Comparison of ENCODE assay signal across 9 cellular contexts in genomic region chr7:158973440-158973839, GRCh38.
DNase-seq lines count a peak whose midpoint lies in the region; ATAC-seq and TF ChIP-seq lines count a peak whose summit lies in the region.
"Had no signal": no experiment of that assay in that cellular context is flagged by ENCODE, and none has a peak within 500 bp of the region (broad histone marks: within the 10 kb centered on the region; RNA-seq: fewer than 3 reads in every experiment).

No MANE protein-coding gene starts in this region.

- peaks cover 0 to 27% (median 3%) of the 10 kb centered on the region in 12 donors for H3K9me3 ChIP-seq in heart left ventricle

- ATAC-seq in activated CD8-positive, alpha-beta memory T cell treated with anti-CD3 and anti-CD28 coated beads, Interleukin-2, amount 10 ng/mL, durations not matched to agents 7 days and 5 days, result peak; percentile 54
- ATAC-seq in heart left ventricle, result peak in 1 of 4 donors; percentile 23
- ATAC-seq in GM19328 (IDR thresholded peaks at IDR 0.05; ENCODE audit: unreplicated experiment), result no peak
- ATAC-seq in HG02970 (IDR thresholded peaks at IDR 0.05; ENCODE audit: low FRiP score, unreplicated experiment), result no peak

- TF ChIP-seq CTCF in heart left ventricle (IDR thresholded peaks at IDR 0.05), result peak in 9 of 12 donors; percentile 15 to 54 (median 22)

- peaks cover 17% of the 10 kb centered on the region for H3K4me1 Mint-ChIP-seq in activated CD8-positive, alpha-beta memory T cell treated with anti-CD3 and anti-CD28 coated beads, Interleukin-2, amount 10 ng/mL, durations not matched to agents 7 days and 5 days

- H3K27me3 ChIP-seq in heart left ventricle, result no peaks in the 10 kb centered on the region
- H3K27me3 ChIP-seq: BLaER1 had no signal

- 52 to 70% (median 67%) methylated on average over 24 to 43 of the region's 43 CpGs for WGBS in heart left ventricle, 4 donors

- H3K9me3 Mint-ChIP-seq in activated CD8-positive, alpha-beta memory T cell treated with anti-CD3 and anti-CD28 coated beads, Interleukin-2, amount 10 ng/mL, durations not matched to agents 7 days and 5 days (ENCODE audit: low read depth), result peaks cover 4% of the 10 kb centered on the region

- peak overlapping the region in 3 of 12 donors; percentile 5 to 21 (median 15) for H3K4me3 ChIP-seq in heart left ventricle
- H3K4me3 ChIP-seq: BLaER1 had no signal

- no peak overlapping the region for H3K27ac ChIP-seq in heart left ventricle
- H3K27ac ChIP-seq: BLaER1 had no signal

- intact Hi-C loops in heart left ventricle (cut with DNase I), result loop anchor here in 2 of 10 donors (10.0 kb wide), 2 partner anchors 89 to 189 kb away; no protein-coding TSS in a partner anchor

- H3K27ac Mint-ChIP-seq in activated CD8-positive, alpha-beta memory T cell treated with anti-CD3 and anti-CD28 coated beads, Interleukin-2, amount 10 ng/mL, durations not matched to agents 7 days and 5 days, result no peak overlapping the region

- TF ChIP-seq POLR2A in heart left ventricle (IDR thresholded peaks at IDR 0.05), result no peak

- CTCF ChIA-PET in activated CD8-positive, alpha-beta memory T cell treated with anti-CD3 and anti-CD28 coated beads, Interleukin-2, amount 10 ng/mL, durations not matched to agents 7 days and 5 days (lab: Charles Lee), result interaction anchor here (0.7 kb wide), 1 partner anchor 13 kb away, joined by 3 read pairs; no protein-coding TSS in a partner anchor

- H3K27me3 Mint-ChIP-seq in activated CD8-positive, alpha-beta memory T cell treated with anti-CD3 and anti-CD28 coated beads, Interleukin-2, amount 10 ng/mL, durations not matched to agents 7 days and 5 days, result peaks cover 2% of the 10 kb centered on the region

- DNase-seq in activated CD8-positive, alpha-beta memory T cell treated with anti-CD3 and anti-CD28 coated beads, Interleukin-2, amount 10 ng/mL, durations not matched to agents 7 days and 5 days, result peak; percentile 69
- DNase-seq in activated CD8-positive, alpha-beta memory T cell treated with anti-CD3 and anti-CD28 coated beads for 24 hours, result no peak
- peak; percentile 35 for DNase-seq in activated T-cell treated with anti-CD3 and anti-CD28 coated beads for 1 hour (ENCODE audit: low read depth)
- peak in 1 of 5 donors; percentile 34 for DNase-seq in heart left ventricle
- DNase-seq in stimulated activated CD8-positive, alpha-beta memory T cell treated with anti-CD3 and anti-CD28 coated beads, Interleukin-7, amount 100 ng/mL, for 48 hours (ENCODE audit: extremely low read depth in 1 of 2, low read depth in 1 of 2), result peak; percentile 17 to 55
- DNase-seq in COR-L47 (lab: John Stamatoyannopoulos, UW), result no peak

- H3K36me3 Mint-ChIP-seq in activated CD8-positive, alpha-beta memory T cell treated with anti-CD3 and anti-CD28 coated beads, Interleukin-2, amount 10 ng/mL, durations not matched to agents 7 days and 5 days, result no peaks in the 10 kb centered on the region

- H3K4me1 ChIP-seq in heart left ventricle, result peaks cover 0 to 19% (median 6%) of the 10 kb centered on the region in 12 donors

- H3K4me3 Mint-ChIP-seq in activated CD8-positive, alpha-beta memory T cell treated with anti-CD3 and anti-CD28 coated beads, Interleukin-2, amount 10 ng/mL, durations not matched to agents 7 days and 5 days, result no peak overlapping the region

- H3K36me3 ChIP-seq in heart left ventricle, result no peaks in the 10 kb centered on the region
- H3K36me3 ChIP-seq: BLaER1 had no signal

Comparison
In these comparisons a context has a peak if more than half of its experiments do, and no peak if none do; other contexts are left out.
1. DNase-seq: peak in activated CD8-positive, alpha-beta memory T cell treated with anti-CD3 and anti-CD28 coated beads, Interleukin-2, amount 10 ng/mL, durations not matched to agents 7 days and 5 days (single experiment), activated T-cell treated with anti-CD3 and anti-CD28 coated beads for 1 hour (single experiment) and stimulated activated CD8-positive, alpha-beta memory T cell treated with anti-CD3 and anti-CD28 coated beads, Interleukin-7, amount 100 ng/mL, for 48 hours (2 of 2); none in activated CD8-positive, alpha-beta memory T cell treated with anti-CD3 and anti-CD28 coated beads for 24 hours (single experiment) and COR-L47 (single experiment).